ENCODE assay signal across 1 cellular context in the genomic region with DNA sequence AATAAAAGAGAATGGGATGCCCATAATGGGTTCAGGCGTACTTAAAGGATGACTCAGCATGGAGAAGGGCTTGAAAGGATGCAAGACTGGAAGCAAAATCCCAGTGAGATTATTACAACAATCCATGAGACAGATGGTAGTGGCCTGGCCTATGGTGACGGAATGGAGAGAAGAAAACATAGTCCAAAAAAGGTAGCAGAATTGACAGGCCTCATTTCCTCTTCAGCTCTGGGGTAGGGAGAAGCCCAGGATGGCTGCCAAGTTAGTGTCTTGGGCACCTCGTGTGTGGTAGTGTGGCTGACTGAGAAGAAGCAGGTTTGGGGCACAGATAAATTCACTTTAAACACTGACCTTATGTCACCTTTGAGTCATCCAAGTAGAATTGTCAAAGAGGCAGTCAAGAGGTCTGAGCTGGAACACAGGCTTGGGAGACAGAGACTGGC.
TF ChIP-seq lines count a peak whose summit lies in the region.

No MANE protein-coding gene starts in this region.

TF ChIP-seq in H1, 55 proteins besides CTCF, POLR2A, EP300 and RAD21:
- TF ChIP-seq SIX5 (IDR thresholded peaks at IDR 0.05; ENCODE audit: low read depth, low read length) (no peak), POU5F1 (IDR thresholded peaks at IDR 0.05; ENCODE audit: low read depth, low read length) (no peak), RNF2 (IDR thresholded peaks at IDR 0.05; ENCODE audit: borderline replicate concordance, low read depth, low read length, missing control alignments, poor library complexity, severe bottlenecking) (no peak), TCF12 (IDR thresholded peaks at IDR 0.05; ENCODE audit: low read depth, low read length) (no peak), ASH2L (IDR thresholded peaks at IDR 0.05; ENCODE audit: low read length) (no peak), SP1 (IDR thresholded peaks at IDR 0.05; ENCODE audit: low read depth, low read length) (no peak), SAP30 (IDR thresholded peaks at IDR 0.05; ENCODE audit: insufficient read depth, insufficient replicate concordance, low read length) (no peak), SIRT6 (IDR thresholded peaks at IDR 0.05; ENCODE audit: low read length) (no peak), HDAC6 (IDR thresholded peaks at IDR 0.05; ENCODE audit: low read depth, low read length) (no peak), TAF7 (optimal IDR thresholded peaks at IDR 0.05; ENCODE audit: borderline replicate concordance, low read depth, low read length) (no peak), NRF1 (IDR thresholded peaks at IDR 0.05; ENCODE audit: low read depth, low read length) (no peak), POLR2AphosphoS5 (IDR thresholded peaks at IDR 0.05; ENCODE audit: low read depth, low read length) (no peak), SRF (IDR thresholded peaks at IDR 0.05; ENCODE audit: low read depth, low read length) (no peak), MAFK (IDR thresholded peaks at IDR 0.05; ENCODE audit: low read depth, low read length) (no peak), RBBP5 (IDR thresholded peaks at IDR 0.05; ENCODE audit: borderline replicate concordance, low read depth, low read length) (no peak), SP2 (IDR thresholded peaks at IDR 0.05; ENCODE audit: low read length) (no peak), RFX5 (IDR thresholded peaks at IDR 0.05; ENCODE audit: borderline replicate concordance, low read depth, low read length) (no peak)
- TF ChIP-seq, protein P1, sequence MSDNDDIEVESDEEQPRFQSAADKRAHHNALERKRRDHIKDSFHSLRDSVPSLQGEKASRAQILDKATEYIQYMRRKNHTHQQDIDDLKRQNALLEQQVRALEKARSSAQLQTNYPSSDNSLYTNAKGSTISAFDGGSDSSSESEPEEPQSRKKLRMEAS (IDR thresholded peaks at IDR 0.05): no peak
